Comparison of ENCODE assay signal across 8 cellular contexts in genomic region chr18:13726228-13726971, GRCh38.
A peak's percentile ranks its signal among the peaks of the same experiment; 100 is the strongest.
DNase-seq lines count a peak whose midpoint lies in the region; ATAC-seq and TF ChIP-seq lines count a peak whose summit lies in the region.

A gene with protein sequence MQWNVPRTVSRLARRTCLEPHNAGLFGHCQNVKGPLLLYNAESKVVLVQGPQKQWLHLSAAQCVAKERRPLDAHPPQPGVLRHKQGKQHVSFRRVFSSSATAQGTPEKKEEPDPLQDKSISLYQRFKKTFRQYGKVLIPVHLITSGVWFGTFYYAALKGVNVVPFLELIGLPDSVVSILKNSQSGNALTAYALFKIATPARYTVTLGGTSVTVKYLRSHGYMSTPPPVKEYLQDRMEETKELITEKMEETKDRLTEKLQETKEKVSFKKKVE (minus strand): TSS chr18:13726558. CDS start chr18:13682077, 44,481 bp downstream.
RNMT (plus strand) TSS chr18:13726673; CDS start chr18:13731518, 4,845 bp downstream.

- DNase-seq in AG10803 (ENCODE audit: low read depth): peak; percentile 95
- DNase-seq in NCI-H446 treated with DMSO at 0.1 percent for 48 hours (lab: John Stamatoyannopoulos, UW): peak; percentile 86
- DNase-seq in activated CD4-positive, CD25-positive, alpha-beta regulatory T cell treated with anti-CD3 and anti-CD28 coated beads, Interleukin-2, amount 50 U/mL, for 72 hours: peak; percentile 89
- DNase-seq in cerebellar nuclear complex (lab: John Stamatoyannopoulos, UW): peak; percentile 81 to 84
- peak; percentile 97 for DNase-seq in islet precursor cell
- DNase-seq in stimulated activated CD4-positive, alpha-beta T cell treated with anti-CD3 and anti-CD28 coated beads, Interleukin-12 subunit alpha, Interleukin-12 subunit beta, amount 100 ng/mL, for 48 hours (ENCODE audit: low read depth in 2 of 3, low spot score in 1 of 3): peak; percentile 89 to 93 (median 90)

- ATAC-seq in GM19035 (IDR thresholded peaks at IDR 0.05; ENCODE audit: unreplicated experiment): peak; percentile 92
- peak; percentile 93 for ATAC-seq in HG03354 (IDR thresholded peaks at IDR 0.05; ENCODE audit: poor library complexity, severe bottlenecking, unreplicated experiment)

- TF ChIP-seq CTCF in AG10803 (conservative IDR thresholded peaks at IDR 0.05; ENCODE audit: low read length): no peak

- H3K4me3 ChIP-seq in AG10803 (ENCODE audit: low read length): peak within 1 kb of the TSS; percentile 99

Comparison
In these comparisons a context has a peak if more than half of its experiments do, and no peak if none do; other contexts are left out.
1. Peak in every context shown above with its lines: DNase-seq, ATAC-seq and H3K4me3 ChIP-seq.